ENCODE assay signal across 14 cellular contexts in the genomic region with DNA sequence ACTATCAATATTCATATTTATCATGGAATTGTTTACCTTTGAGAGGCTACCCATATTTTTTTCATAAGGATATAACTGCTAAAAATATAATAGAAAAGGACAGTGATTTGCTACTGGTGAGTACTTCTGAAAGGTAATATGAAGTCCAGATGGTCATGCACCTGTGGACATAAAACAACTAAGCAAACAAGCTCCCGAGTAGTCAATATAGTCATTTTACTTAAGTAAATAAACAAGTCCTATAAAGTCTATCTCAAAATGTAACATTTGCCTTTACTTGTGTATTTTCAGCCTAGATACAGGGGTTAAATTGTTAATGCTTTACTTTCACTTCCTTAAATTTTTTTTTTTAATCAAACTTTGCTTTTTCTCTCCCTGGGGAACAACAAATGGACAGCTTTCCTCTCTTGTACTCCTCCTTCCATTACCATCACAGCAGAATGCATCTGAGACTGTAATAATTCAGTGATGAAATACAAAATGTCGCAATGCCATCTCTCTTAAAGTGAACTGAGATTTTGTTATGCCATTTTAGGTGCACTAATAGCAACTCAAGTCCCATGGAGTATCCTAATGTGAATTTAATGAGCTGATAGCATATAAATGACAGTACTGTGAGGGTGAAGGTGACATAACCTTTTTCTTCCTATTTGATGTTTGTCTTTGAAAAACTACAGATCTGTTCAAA.
DNase-seq lines count a peak whose midpoint lies in the region; ATAC-seq and TF ChIP-seq lines count a peak whose summit lies in the region.
"Had no signal": no experiment of that assay in that cellular context is flagged by ENCODE, and none has a peak within 500 bp of the region (broad histone marks: within the 10 kb centered on the region; RNA-seq: fewer than 3 reads in every experiment).

No MANE protein-coding gene starts in this region.

- no peaks in the 10 kb centered on the region for H3K9me3 ChIP-seq in lung (ENCODE audit: control insufficient read depth in 2 of 2, insufficient read depth in 1 of 2, low read length in 1 of 2)
- no peaks in the 10 kb centered on the region for H3K9me3 ChIP-seq in spleen

- H3K27me3 ChIP-seq in lung (ENCODE audit: control insufficient read depth, insufficient read depth): no peaks in the 10 kb centered on the region
- no peaks in the 10 kb centered on the region for H3K27me3 ChIP-seq in spleen (replicated peaks in 1 of 7)

- WGBS in lung, 2 donors: 64 to 82% methylated on average over 2 of the region's 2 CpGs
- 68 to 83% (median 80%) methylated on average over 2 of the region's 2 CpGs for WGBS in spleen, 5 donors

- DNase-seq in EH (ENCODE audit: low read depth): peak; percentile 9
- peak; percentile 71 for DNase-seq in NCI-H187 treated with DMSO at 0.1 percent for 48 hours (lab: John Stamatoyannopoulos, UW)
- DNase-seq in SK-N-DZ (ENCODE audit: low spot score): peak; percentile 1
- DNase-seq in lung (ENCODE audit: low spot score): no peak
- no peak for DNase-seq in UCSD-AML1 (lab: John Stamatoyannopoulos, UW; ENCODE audit: unreplicated experiment)
- no peak for DNase-seq in islet precursor cell
- no peak for DNase-seq in spleen
- no peak for DNase-seq in stimulated activated CD4-positive, alpha-beta T cell treated with anti-CD3 and anti-CD28 coated beads, Interleukin-4, amount 100 ng/mL, for 4 hours
- DNase-seq: activated CD4-positive, alpha-beta memory T cell treated with anti-CD3 and anti-CD28 coated beads for 36 hours; activated gamma-delta T cell treated with Interleukin-2 at 50 U/mL for 16 hours; cerebellar nuclear complex; MM.1S; T-helper 2 cell had no signal

- ATAC-seq in lung (ENCODE audit: insufficient read depth, low FRiP score): peak; percentile 11
- ATAC-seq: esophagus mucosa had no signal

- H3K4me3 ChIP-seq in lung (no peak overlapping the region), spleen (no peak overlapping the region)

- intact Hi-C loops in spleen (cut with DNase I; ENCODE audit: low total_unique reads): no loop called here

- H3K4me1 ChIP-seq in lung (ENCODE audit: control insufficient read depth in 2 of 2, insufficient read depth in 2 of 2, low read length in 2 of 2): no peaks in the 10 kb centered on the region
- H3K4me1 ChIP-seq in spleen: no peaks in the 10 kb centered on the region

- no peak for TF ChIP-seq CTCF in lung (IDR thresholded peaks at IDR 0.05; ENCODE audit: control extremely low read depth, extremely low read depth)
- no peak for TF ChIP-seq CTCF in spleen (IDR thresholded peaks at IDR 0.05 in 8 of 11, conservative IDR thresholded peaks at IDR 0.05 in 3 of 11)

- no peak overlapping the region for H3K27ac ChIP-seq in lung (ENCODE audit: low read depth in 1 of 2, low read length in 1 of 2)
- no peak overlapping the region for H3K27ac ChIP-seq in spleen

- TF ChIP-seq POLR2A in spleen (IDR thresholded peaks at IDR 0.05): no peak

- H3K36me3 ChIP-seq in lung (ENCODE audit: control insufficient read depth in 2 of 2, insufficient read depth in 2 of 2, low read length in 2 of 2) (no peaks in the 10 kb centered on the region), spleen (no peaks in the 10 kb centered on the region)

Comparison
In these comparisons a context has a peak if more than half of its experiments do, and no peak if none do; other contexts are left out.
1. DNase-seq: peak in EH (single experiment), NCI-H187 treated with DMSO at 0.1 percent for 48 hours (single experiment) and SK-N-DZ (single experiment); none in lung (single experiment), UCSD-AML1 (single experiment), islet precursor cell (single experiment), spleen (single experiment) and stimulated activated CD4-positive, alpha-beta T cell treated with anti-CD3 and anti-CD28 coated beads, Interleukin-4, amount 100 ng/mL, for 4 hours (0 of 2).